In genomic region chr12:42742691-42743090, GRCh38 we compare ENCODE assay signal across 15 cellular contexts.
DNase-seq lines count a peak whose midpoint lies in the region; ATAC-seq and TF ChIP-seq lines count a peak whose summit lies in the region.
"Had no signal": no experiment of that assay in that cellular context is flagged by ENCODE, and none has a peak within 500 bp of the region (broad histone marks: within the 10 kb centered on the region; RNA-seq: fewer than 3 reads in every experiment).

No MANE protein-coding gene starts in this region.

- H3K18ac ChIP-seq in IMR-90 (ENCODE audit: low read depth, low read length) = peak overlapping the region; percentile 20; the same call in 1 of the 2 replicates
- peak overlapping the region in 1 of 2 experiments; percentile 5 for H3K18ac ChIP-seq in mesenchymal stem cell (ENCODE audit: low read depth in 1 of 2, low read length in 2 of 2)

- no peaks in the 10 kb centered on the region for H3K9me1 ChIP-seq in IMR-90 (ENCODE audit: insufficient read depth, low read length)

- WGBS in IMR-90 (ENCODE audit: extremely low coverage in 2 of 2, insufficient read length in 1 of 2), 2 experiments = no CpG with 5 or more reads among the region's 5 CpGs
- WGBS in mesenchymal stem cell = 47% methylated on average over 3 of the region's 5 CpGs

- no peaks in the 10 kb centered on the region; a peak in 1 of 4 replicates for H3K79me1 ChIP-seq in IMR-90 (ENCODE audit: low read depth in 1 of 2, low read length in 2 of 2)
- no peaks in the 10 kb centered on the region for H3K79me1 ChIP-seq in mesenchymal stem cell (replicated peaks; ENCODE audit: low read length, poor library complexity, severe bottlenecking)

- peaks cover 7% of the 10 kb centered on the region for H3K4me1 ChIP-seq in IMR-90 (ENCODE audit: control insufficient read depth, insufficient read depth, low read length)
- H3K4me1 ChIP-seq in mesenchymal stem cell (ENCODE audit: control insufficient read depth, insufficient read depth, low read depth, low read length) = peaks cover 2% of the 10 kb centered on the region
- peaks cover 26% of the 10 kb centered on the region for H3K4me1 ChIP-seq in skeletal muscle satellite cell (ENCODE audit: control insufficient read depth, insufficient read depth, low read length)

- no peak for TF ChIP-seq CTCF in IMR-90 (conservative IDR thresholded peaks at IDR 0.05; ENCODE audit: low read depth, low read length)
- TF ChIP-seq CTCF in brain microvascular endothelial cell (IDR thresholded peaks at IDR 0.05; ENCODE audit: low read depth, low read length, missing control alignments) = no peak

- H3K56ac ChIP-seq in IMR-90 (ENCODE audit: extremely low read depth, insufficient read depth, low read length) = no peak overlapping the region

- H2BK20ac ChIP-seq in IMR-90 (ENCODE audit: low read depth, low read length) = peak overlapping the region; percentile 73; the same call in 1 of the 2 replicates

- peak overlapping the region in 1 of 2 experiments; percentile 56; a peak in 1 of 4 replicates for H4K8ac ChIP-seq in IMR-90 (ENCODE audit: low read depth in 2 of 2, low read length in 2 of 2)
- no peak overlapping the region for H4K8ac ChIP-seq in mesenchymal stem cell (ENCODE audit: low read length)

- H2BK15ac ChIP-seq in IMR-90 (ENCODE audit: low read depth, low read length) = peak overlapping the region; percentile 33; the same call in 1 of the 3 replicates
- H2BK15ac ChIP-seq in mesenchymal stem cell (ENCODE audit: low read depth, poor library complexity, severe bottlenecking) = peak overlapping the region; percentile 71

- H3K14ac ChIP-seq in IMR-90 (replicated peaks; ENCODE audit: low read depth, low read length) (peak overlapping the region; percentile 59), mesenchymal stem cell (ENCODE audit: low read length in 2 of 2) (no peak overlapping the region)

- H2AK5ac ChIP-seq in IMR-90 (ENCODE audit: low read depth, low read length) (no peak overlapping the region), mesenchymal stem cell (ENCODE audit: low read length, severe bottlenecking) (peak overlapping the region; percentile 64)

- no peaks in the 10 kb centered on the region for H3K27me3 ChIP-seq in IMR-90 (ENCODE audit: control insufficient read depth, insufficient read depth, low read length)
- no peaks in the 10 kb centered on the region for H3K27me3 ChIP-seq in brain microvascular endothelial cell (replicated peaks)
- no peaks in the 10 kb centered on the region for H3K27me3 ChIP-seq in mesenchymal stem cell (ENCODE audit: control insufficient read depth in 1 of 2, insufficient read depth in 1 of 2, low read length in 2 of 2)
- no peaks in the 10 kb centered on the region for H3K27me3 ChIP-seq in skeletal muscle satellite cell (ENCODE audit: control insufficient read depth, insufficient read depth, low read length)
- no peaks in the 10 kb centered on the region for H3K27me3 ChIP-seq in H7 (ENCODE audit: control insufficient read depth, insufficient read depth, low read length)
- H3K27me3 ChIP-seq: cardiac muscle cell had no signal

- H3K9me3 ChIP-seq in IMR-90 (ENCODE audit: control insufficient read depth, insufficient read depth, low read length) (peaks cover 6% of the 10 kb centered on the region), mesenchymal stem cell (ENCODE audit: control insufficient read depth, low read length) (peaks cover 13% of the 10 kb centered on the region), skeletal muscle satellite cell (replicated peaks; ENCODE audit: low read length) (peaks cover 4% of the 10 kb centered on the region)

- H3K9ac ChIP-seq in IMR-90 (ENCODE audit: low read depth, low read length) = no peak overlapping the region
- H3K9ac ChIP-seq in mesenchymal stem cell (ENCODE audit: low read length) = peak overlapping the region; percentile 20
- peak overlapping the region; percentile 47 for H3K9ac ChIP-seq in skeletal muscle satellite cell (ENCODE audit: low read depth, low read length)

- in situ Hi-C loops in IMR-90 (cut with MboI; ENCODE audit: low sequenced_read_pairs) (no loop called here), brain microvascular endothelial cell (cut with HindIII; ENCODE audit: low pct_ligation_motif_present, low sequenced_read_pairs) (no loop called here)

- H2BK5ac ChIP-seq in IMR-90 (ENCODE audit: low read depth, low read length, poor library complexity, severe bottlenecking) (no peak overlapping the region), mesenchymal stem cell (ENCODE audit: low read depth, low read length, poor library complexity, severe bottlenecking) (no peak overlapping the region)

- H3K4me2 ChIP-seq in IMR-90 (ENCODE audit: low read depth, low read length) = no peak overlapping the region
- peak overlapping the region; percentile 43 for H3K4me2 ChIP-seq in mesenchymal stem cell (ENCODE audit: low read length, poor library complexity, severe bottlenecking)
- peak overlapping the region; percentile 62 for H3K4me2 ChIP-seq in skeletal muscle satellite cell (ENCODE audit: low read length)

- H4K91ac ChIP-seq in IMR-90 (ENCODE audit: insufficient read depth, low read depth, low read length) (no peak overlapping the region), mesenchymal stem cell (ENCODE audit: low read length) (no peak overlapping the region)

- H4K5ac ChIP-seq in IMR-90 (ENCODE audit: low read depth, low read length) = no peak overlapping the region

- no peak for TF ChIP-seq RAD21 in IMR-90 (IDR thresholded peaks at IDR 0.05; ENCODE audit: low read length)

- ATAC-seq in IMR-90 (ENCODE audit: low read depth) = no peak
- ATAC-seq: stimulated activated naive CD8-positive, alpha-beta T cell treated with anti-CD3 and anti-CD28 coated beads, Interleukin-15, Interleukin-2, amounts not matched to agents 100 U/mL and 50 U/mL, for 24 hours had no signal

- H4K20me1 ChIP-seq in IMR-90 (ENCODE audit: insufficient read depth, low read length) = no peaks in the 10 kb centered on the region

- H2AK9ac ChIP-seq in IMR-90 (replicated peaks; ENCODE audit: low read depth, low read length, poor library complexity) = no peak overlapping the region

- dilution Hi-C loops in IMR-90 (cut with HindIII; ENCODE audit: low sequenced_read_pairs, unreplicated experiment) = no loop called here

- H2BK120ac ChIP-seq in IMR-90 (ENCODE audit: low read depth, low read length) = peak overlapping the region; percentile 73
- H2BK120ac ChIP-seq in mesenchymal stem cell (ENCODE audit: low read depth, low read length) = no peak overlapping the region

- DNase-seq in IMR-90 (no peak), brain microvascular endothelial cell (no peak), mesenchymal stem cell (peak; percentile 14), iPS-NIHi7 (ENCODE audit: extremely low spot score) (no peak), NCI-H187 (lab: John Stamatoyannopoulos, UW) (no peak), H7 (no peak)
- DNase-seq: activated CD4-positive, alpha-beta T cell treated with anti-CD3 and anti-CD28 coated beads for 1 hour; COR-L47; immature natural killer cell; NCI-H1930; NCI-H524; stimulated activated naive CD8-positive, alpha-beta T cell treated with anti-CD3 and anti-CD28 coated beads, Interleukin-15, Interleukin-2, amounts not matched to agents 100 U/mL and 50 U/mL, for 24 hours; T-helper 9 cell had no signal

- peak overlapping the region; percentile 55 for H2AFZ ChIP-seq in IMR-90 (replicated peaks; ENCODE audit: low read length, poor library complexity)
- H2AFZ ChIP-seq in mesenchymal stem cell (ENCODE audit: low read depth, low read length) = no peak overlapping the region

- H3K23ac ChIP-seq in IMR-90 (ENCODE audit: low read depth, low read length) (peak overlapping the region; percentile 13; the same call in 1 of the 2 replicates), mesenchymal stem cell (ENCODE audit: low read length in 2 of 2) (no peak overlapping the region)

- CTCF ChIA-PET in IMR-90 (lab: Yijun Ruan, JAX) = no interaction called here

- TF ChIP-seq POLR2A in IMR-90 (IDR thresholded peaks at IDR 0.05; ENCODE audit: low read depth, low read length) = no peak

- BruUV-seq in IMR-90 (replicated peaks; lab: Mats Ljungman, UMichigan) = no TSS peak

- intact Hi-C loops in IMR-90 (cut with micrococcal nuclease) = no loop called here

- POLR2A ChIA-PET in IMR-90 (lab: Charles Lee; ENCODE audit: unreplicated experiment) = no interaction called here

- peak overlapping the region; percentile 72; the same call in 1 of the 2 replicates for H3K4ac ChIP-seq in IMR-90 (ENCODE audit: low read depth, low read length)
- H3K4ac ChIP-seq in mesenchymal stem cell (ENCODE audit: low read depth in 1 of 2, low read length in 2 of 2) = no peak overlapping the region

- H3K4me3 ChIP-seq in IMR-90 (ENCODE audit: insufficient read depth, low read depth, low read length) (no peak overlapping the region), brain microvascular endothelial cell (ENCODE audit: low read depth, low read length) (no peak overlapping the region), mesenchymal stem cell (ENCODE audit: insufficient read depth in 1 of 2, low read depth in 1 of 2, low read length in 2 of 2) (peak overlapping the region in 1 of 2 experiments; percentile 26), skeletal muscle satellite cell (ENCODE audit: low read length) (peak overlapping the region; percentile 16), H7 (ENCODE audit: insufficient read depth, low read depth, low read length) (no peak overlapping the region)
- H3K4me3 ChIP-seq: cardiac muscle cell had no signal

- H3K36me3 ChIP-seq in IMR-90 (ENCODE audit: control insufficient read depth, insufficient read depth, low read length) = no peaks in the 10 kb centered on the region
- no peaks in the 10 kb centered on the region for H3K36me3 ChIP-seq in brain microvascular endothelial cell (replicated peaks)
- H3K36me3 ChIP-seq in mesenchymal stem cell (ENCODE audit: control insufficient read depth in 1 of 2, insufficient read depth in 2 of 2, low read depth in 1 of 2, low read length in 2 of 2) = peaks cover 0 to 4% of the 10 kb centered on the region in 2 experiments
- H3K36me3 ChIP-seq in skeletal muscle satellite cell (ENCODE audit: insufficient read depth, low read length) = no peaks in the 10 kb centered on the region
- no peaks in the 10 kb centered on the region for H3K36me3 ChIP-seq in H7 (replicated peaks; ENCODE audit: control insufficient read depth, insufficient read depth, low read length)
- H3K36me3 ChIP-seq: cardiac muscle cell had no signal

- H2BK12ac ChIP-seq in mesenchymal stem cell (ENCODE audit: low read length in 2 of 2) = peak overlapping the region; percentile 18 to 51

- H3K27ac ChIP-seq in IMR-90 (ENCODE audit: insufficient read depth, low read length) (no peak overlapping the region), brain microvascular endothelial cell (peak overlapping the region; percentile 63), mesenchymal stem cell (ENCODE audit: low read length, poor library complexity, severe bottlenecking) (peak overlapping the region; percentile 27)
- H3K27ac ChIP-seq: cardiac muscle cell had no signal

TF ChIP-seq in IMR-90, 13 proteins besides CTCF, POLR2A, EP300 and RAD21 (continues in another document):
- TF ChIP-seq SMC3 (IDR thresholded peaks at IDR 0.05; ENCODE audit: low read depth, low read length) (no peak), FOS (IDR thresholded peaks at IDR 0.05; ENCODE audit: low read depth, low read length) (no peak)
